19 cellular contexts compared by ENCODE assay signal in the genomic region with DNA sequence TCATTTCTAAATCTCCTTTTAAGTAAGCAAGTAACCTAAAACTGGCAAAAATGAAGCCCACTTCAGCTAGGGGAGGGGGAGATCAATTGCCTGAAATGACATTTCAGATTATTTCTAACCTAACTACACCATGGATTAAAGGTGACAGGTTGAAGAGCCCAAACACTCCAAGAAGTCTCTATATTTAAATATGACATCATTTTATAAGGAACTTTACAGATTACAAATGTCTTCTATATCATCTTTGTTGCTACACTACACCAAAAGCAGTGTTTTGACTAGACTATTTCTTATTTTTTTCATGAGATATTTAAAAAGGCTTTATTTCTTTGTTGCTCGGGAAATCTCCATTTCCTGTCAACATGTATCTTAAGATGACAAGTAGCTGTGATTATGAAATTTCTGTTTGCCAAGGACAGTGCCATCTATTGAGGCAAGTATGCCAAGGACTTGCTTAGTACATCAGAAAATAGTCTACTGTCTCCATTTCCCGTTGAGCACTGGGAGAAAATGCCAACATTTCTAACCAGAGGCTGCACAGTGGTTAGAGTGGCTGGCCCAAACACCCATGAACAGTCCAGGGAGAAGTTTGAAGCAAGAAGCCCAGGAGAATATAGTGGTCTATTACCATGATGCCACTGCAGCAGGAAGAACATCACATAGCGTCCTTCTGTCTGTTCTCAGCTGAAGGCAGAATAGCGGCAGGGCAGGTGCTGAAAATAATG.
DNase-seq lines count a peak whose midpoint lies in the region; ATAC-seq and TF ChIP-seq lines count a peak whose summit lies in the region.
"Had no signal": no experiment of that assay in that cellular context is flagged by ENCODE, and none has a peak within 500 bp of the region (broad histone marks: within the 10 kb centered on the region; RNA-seq: fewer than 3 reads in every experiment).

No MANE protein-coding gene starts in this region.

- no peak overlapping the region for H3K4me3 ChIP-seq in heart left ventricle
- no peak overlapping the region for H3K4me3 ChIP-seq in tibial artery

- WGBS in heart left ventricle, 4 donors: 61 to 73% (median 63%) methylated on average over 4 of the region's 4 CpGs

- H3K4me1 ChIP-seq in heart left ventricle (peaks cover 3 to 51% (median 28%) of the 10 kb centered on the region in 12 donors), tibial artery (peaks cover 0 to 79% (median 44%) of the 10 kb centered on the region in 4 donors)

- TF ChIP-seq CTCF in heart left ventricle (IDR thresholded peaks at IDR 0.05): no peak
- peak; percentile 46 for TF ChIP-seq CTCF in chondrocyte (IDR thresholded peaks at IDR 0.05)
- no peak for TF ChIP-seq CTCF in nephron (IDR thresholded peaks at IDR 0.05; ENCODE audit: unreplicated experiment in 3 of 3)
- TF ChIP-seq CTCF in tibial artery (IDR thresholded peaks at IDR 0.05): no peak

- H3K4me1 Mint-ChIP-seq in chondrocyte (ENCODE audit: low read depth) (peaks cover 81% of the 10 kb centered on the region), nephron (peaks cover 58% of the 10 kb centered on the region)
- H3K4me1 Mint-ChIP-seq: naive B cell had no signal

- peaks cover 0 to 51% (median 9%) of the 10 kb centered on the region in 9 donors for H3K36me3 ChIP-seq in heart left ventricle
- H3K36me3 ChIP-seq in tibial artery: peaks cover 0 to 18% (median 10%) of the 10 kb centered on the region in 3 donors

- ATAC-seq in heart left ventricle (no peak), Right ventricle myocardium superior (ENCODE audit: poor library complexity) (no peak), GM19467 (IDR thresholded peaks at IDR 0.05; ENCODE audit: unreplicated experiment) (no peak), GM18870 (IDR thresholded peaks at IDR 0.05; ENCODE audit: unreplicated experiment) (no peak)

- H3K9me3 ChIP-seq in heart left ventricle: no peaks in the 10 kb centered on the region
- H3K9me3 ChIP-seq in tibial artery: no peaks in the 10 kb centered on the region

- H3K9me3 Mint-ChIP-seq in chondrocyte (ENCODE audit: low read depth): no peaks in the 10 kb centered on the region
- no peaks in the 10 kb centered on the region for H3K9me3 Mint-ChIP-seq in nephron
- H3K9me3 Mint-ChIP-seq: brain; T-helper 2 cell treated with Interferon-gamma antibody and Interleukin-4, amounts not matched to agents 5 μg/mL and 100 μg/mL, for 36 hours; type B pancreatic cell had no signal

- H3K4me3 Mint-ChIP-seq in chondrocyte (ENCODE audit: unreplicated experiment) (no peak overlapping the region), nephron (no peak overlapping the region)
- H3K4me3 Mint-ChIP-seq: brain; naive B cell; T-helper 2 cell treated with Interferon-gamma antibody and Interleukin-4, amounts not matched to agents 5 μg/mL and 100 μg/mL, for 36 hours; type B pancreatic cell had no signal

- H3K27me3 Mint-ChIP-seq in chondrocyte (ENCODE audit: low read depth): no peaks in the 10 kb centered on the region
- no peaks in the 10 kb centered on the region for H3K27me3 Mint-ChIP-seq in nephron (ENCODE audit: low read depth)
- H3K27me3 Mint-ChIP-seq: type B pancreatic cell had no signal

- H3K27ac Mint-ChIP-seq in chondrocyte (ENCODE audit: unreplicated experiment) (peak overlapping the region; percentile 83), nephron (peak overlapping the region; percentile 84 to 94 (median 87))
- H3K27ac Mint-ChIP-seq: naive B cell; T-helper 2 cell treated with Interferon-gamma antibody and Interleukin-4, amounts not matched to agents 5 μg/mL and 100 μg/mL, for 36 hours; type B pancreatic cell had no signal

- intact Hi-C loops in heart left ventricle (cut with DNase I): loop anchor here in 2 of 10 donors (5.0 to 10.0 kb wide), 2 partner anchors 88 to 101 kb away; no protein-coding TSS in a partner anchor
- intact Hi-C loops in Right ventricle myocardium superior (cut with DNase I): no loop called here
- intact Hi-C loops in tibial artery (cut with DNase I; ENCODE audit: low total_unique reads): no loop called here

- H3K36me3 Mint-ChIP-seq in chondrocyte (ENCODE audit: low read depth): peaks cover 19% of the 10 kb centered on the region
- H3K36me3 Mint-ChIP-seq in nephron (ENCODE audit: low read depth): peaks cover 8% of the 10 kb centered on the region
- H3K36me3 Mint-ChIP-seq: brain, naive B cell, type B pancreatic cell had no signal

- peak overlapping the region in 11 of 12 donors; percentile 14 to 73 (median 29) for H3K27ac ChIP-seq in heart left ventricle
- peak overlapping the region; percentile 67 to 75 for H3K27ac ChIP-seq in tibial artery

- DNase-seq in heart left ventricle: no peak
- no peak for DNase-seq in Right ventricle myocardium superior
- DNase-seq in chondrocyte (ENCODE audit: low spot score): no peak
- DNase-seq in tibial artery: no peak
- DNase-seq in stimulated activated CD4-positive, alpha-beta T cell treated with anti-CD3 and anti-CD28 coated beads, Interleukin-2, amount 100 ng/mL, for 48 hours: no peak
- DNase-seq: activated CD8-positive, alpha-beta memory T cell treated with anti-CD3 and anti-CD28 coated beads, Interleukin-2, amount 50 U/mL, for 48 hours; activated naive CD4-positive, alpha-beta T cell treated with Interleukin-2 at 50 U/mL for 16 hours; COR-L47; hypothalamus; naive B cell; NCI-H1092 treated with DMSO at 0.1 percent for 48 hours; NCI-H2227 treated with DMSO at 0.1 percent for 48 hours; SHP77 had no signal

- H3K27me3 ChIP-seq in heart left ventricle (no peaks in the 10 kb centered on the region), tibial artery (no peaks in the 10 kb centered on the region)

- TF ChIP-seq POLR2A in heart left ventricle (IDR thresholded peaks at IDR 0.05): no peak
